8 cellular contexts compared by ENCODE assay signal in genomic region chr12:107091989-107092641, GRCh38. TPM values are rescaled to one million over a fixed set of nuclear protein-coding genes. Genes with fewer than 3 reads are reported as not detected.
DNase-seq lines count a peak whose midpoint lies in the region; ATAC-seq and TF ChIP-seq lines count a peak whose summit lies in the region.

No MANE protein-coding gene starts in this region.

- peaks cover 6% of the 10 kb centered on the region; the same call in 1 of the 2 replicates for H3K4me1 ChIP-seq in HEK293 (ENCODE audit: control insufficient read depth, insufficient read depth, low read length)

- no peak overlapping the region for H3K4me3 Mint-ChIP-seq in activated CD4-positive, alpha-beta T cell treated with anti-CD3 and anti-CD28 coated beads, Interleukin-2, amount 10 ng/mL, durations not matched to agents 7 days and 5 days
- H3K4me3 Mint-ChIP-seq in neural crest cell = no peak overlapping the region

- no peak for ATAC-seq in GM21390 (IDR thresholded peaks at IDR 0.05; ENCODE audit: unreplicated experiment)
- no peak for ATAC-seq in HG02759 (IDR thresholded peaks at IDR 0.05; ENCODE audit: unreplicated experiment)

- no peaks in the 10 kb centered on the region for H3K27me3 Mint-ChIP-seq in activated CD4-positive, alpha-beta T cell treated with anti-CD3 and anti-CD28 coated beads, Interleukin-2, amount 10 ng/mL, durations not matched to agents 7 days and 5 days
- no peaks in the 10 kb centered on the region for H3K27me3 Mint-ChIP-seq in neural crest cell (ENCODE audit: low read depth)

- H3K27ac ChIP-seq in HEK293 (ENCODE audit: extremely low read depth, low read depth, low read length) = peak overlapping the region; percentile 44; the same call in 1 of the 2 replicates

- TF ChIP-seq CTCF in HEK293 (tag by site-specific recombination; IDR thresholded peaks at IDR 0.05) (peak; percentile 80), foreskin fibroblast (IDR thresholded peaks at IDR 0.05; ENCODE audit: low read depth, low read length) (peak; percentile 92), neural crest cell (conservative IDR thresholded peaks at IDR 0.05) (peak; percentile 88)

- no peaks in the 10 kb centered on the region for H3K36me3 ChIP-seq in HEK293 (ENCODE audit: control insufficient read depth in 2 of 2, insufficient read depth in 1 of 2, low read length in 2 of 2)

- H3K36me3 Mint-ChIP-seq in activated CD4-positive, alpha-beta T cell treated with anti-CD3 and anti-CD28 coated beads, Interleukin-2, amount 10 ng/mL, durations not matched to agents 7 days and 5 days (ENCODE audit: low read depth) = peaks cover 2% of the 10 kb centered on the region
- H3K36me3 Mint-ChIP-seq in neural crest cell (ENCODE audit: low read depth) = no peaks in the 10 kb centered on the region

- H3K9me3 ChIP-seq in HEK293 (ENCODE audit: control insufficient read depth, insufficient read depth, low read depth, low read length) = no peaks in the 10 kb centered on the region

- peak; percentile 37 for DNase-seq in COLO668 (lab: John Stamatoyannopoulos, UW; ENCODE audit: unreplicated experiment)
- DNase-seq in NCI-H345 treated with DMSO at 0.1 percent for 48 hours (lab: John Stamatoyannopoulos, UW; ENCODE audit: unreplicated experiment) = peak; percentile 60
- DNase-seq in activated CD4-positive, alpha-beta T cell treated with anti-CD3 and anti-CD28 coated beads, Interleukin-2, amount 10 ng/mL, durations not matched to agents 7 days and 5 days = peak; percentile 54
- DNase-seq in foreskin fibroblast = peak; percentile 85 to 92
- peak; percentile 34 for DNase-seq in neural crest cell (ENCODE audit: low read depth, low spot score)

- peaks cover 14% of the 10 kb centered on the region for H3K4me1 Mint-ChIP-seq in activated CD4-positive, alpha-beta T cell treated with anti-CD3 and anti-CD28 coated beads, Interleukin-2, amount 10 ng/mL, durations not matched to agents 7 days and 5 days
- H3K4me1 Mint-ChIP-seq in neural crest cell = peaks cover 8% of the 10 kb centered on the region

- peaks cover 6% of the 10 kb centered on the region for H3K9me3 Mint-ChIP-seq in activated CD4-positive, alpha-beta T cell treated with anti-CD3 and anti-CD28 coated beads, Interleukin-2, amount 10 ng/mL, durations not matched to agents 7 days and 5 days
- peaks cover 5% of the 10 kb centered on the region for H3K9me3 Mint-ChIP-seq in neural crest cell

- POLR2A ChIA-PET in HEK293 (lab: Yijun Ruan, JAX) = interaction anchor here (1.2 to 3.1 kb wide), 2 partner anchors 105 to 136 kb away, joined by 7 to 22 read pairs; partner anchors contain the start of genes MTERF2 and TMEM263
- POLR2A ChIA-PET in activated CD4-positive, alpha-beta T cell treated with anti-CD3 and anti-CD28 coated beads, Interleukin-2, amount 10 ng/mL, durations not matched to agents 7 days and 5 days (lab: Charles Lee) = interaction anchor here (0.5 kb wide), 1 partner anchor 20 kb away, joined by 3 read pairs; no protein-coding TSS in a partner anchor

- CTCF ChIA-PET in HEK293 (lab: Yijun Ruan, JAX) = interaction anchor here (0.7 to 6.1 kb wide), 15 partner anchors 9 to 517 kb away, joined by 3 to 42 read pairs (median 4); partner anchors contain the start of gene MTERF2
- CTCF ChIA-PET in activated CD4-positive, alpha-beta T cell treated with anti-CD3 and anti-CD28 coated beads, Interleukin-2, amount 10 ng/mL, durations not matched to agents 7 days and 5 days (lab: Charles Lee) = interaction anchor here (0.5 to 1.4 kb wide), 4 partner anchors 13 to 708 kb away, joined by 4 to 7 read pairs (median 4); no protein-coding TSS in a partner anchor

- H3K27ac Mint-ChIP-seq in activated CD4-positive, alpha-beta T cell treated with anti-CD3 and anti-CD28 coated beads, Interleukin-2, amount 10 ng/mL, durations not matched to agents 7 days and 5 days = no peak overlapping the region
- H3K27ac Mint-ChIP-seq in neural crest cell (ENCODE audit: unreplicated experiment) = no peak overlapping the region

- peak overlapping the region; percentile 89 for H3K4me3 ChIP-seq in HEK293 (ENCODE audit: low read depth, low read length)
- H3K4me3 ChIP-seq in foreskin fibroblast (ENCODE audit: low read depth in 1 of 2, low read length in 2 of 2) = peak overlapping the region; percentile 88 to 91

TF ChIP-seq in HEK293, 187 proteins besides CTCF, POLR2A, EP300 and RAD21 (continues in another document):
- TF ChIP-seq KLF17 (tag by site-specific recombination; IDR thresholded peaks at IDR 0.05) (no peak), ZNF654 (tag by site-specific recombination; IDR thresholded peaks at IDR 0.05; ENCODE audit: low read depth) (peak; percentile 46; the same call in 1 of the 2 replicates), KLF16 (tag by site-specific recombination; IDR thresholded peaks at IDR 0.05) (no peak), ZNF184 (tag by site-specific recombination; IDR thresholded peaks at IDR 0.05) (0 out of 2 replicates have a peak, but pooled peaks have one; percentile 32), ZNF600 (tag by site-specific recombination; IDR thresholded peaks at IDR 0.05) (peak; percentile 53; the same call in 1 of the 2 replicates), ZNF692 (tag by site-specific recombination; IDR thresholded peaks at IDR 0.05) (peak; percentile 6; the same call in 1 of the 2 replicates), GLI4 (tag by site-specific recombination; IDR thresholded peaks at IDR 0.05) (no peak), SCRT1 (tag by site-specific recombination; IDR thresholded peaks at IDR 0.05; ENCODE audit: borderline replicate concordance) (no peak), HOXD13 (CRISPR knock-in tag; IDR thresholded peaks at IDR 0.05; ENCODE audit: borderline replicate concordance) (no peak), ZNF2 (tag by site-specific recombination; IDR thresholded peaks at IDR 0.05) (peak; percentile 85; the same call in 1 of the 2 replicates), IKZF3 (tag by site-specific recombination; IDR thresholded peaks at IDR 0.05) (peak; percentile 90), ZBTB48 (tag by site-specific recombination; IDR thresholded peaks at IDR 0.05) (peak; percentile 79), SP7 (tag by site-specific recombination; IDR thresholded peaks at IDR 0.05) (peak; percentile 14; the same call in 1 of the 2 replicates), BCL6B (tag by site-specific recombination; IDR thresholded peaks at IDR 0.05) (peak; percentile 100), PBX3 (CRISPR knock-in tag; IDR thresholded peaks at IDR 0.05) (no peak), TRIM28 (IDR thresholded peaks at IDR 0.05; ENCODE audit: borderline replicate concordance, low read length) (peak; percentile 90), ZNF530 (tag by site-specific recombination; IDR thresholded peaks at IDR 0.05; ENCODE audit: low read depth) (no peak), ZBTB26 (tag by site-specific recombination; optimal IDR thresholded peaks at IDR 0.05) (no peak)

RNA-seq across cellular contexts. Expression of gene CRY1, which starts 1.2 kb away (rescaled TPM):
- total RNA-seq in activated CD4-positive, alpha-beta T cell treated with anti-CD3 and anti-CD28 coated beads, Interleukin-2, amount 10 ng/mL, durations not matched to agents 7 days and 5 days = 10 to 100 TPM; 12.2 to 12.9 TPM
- total RNA-seq in neural crest cell = 24.8 and 25.4 TPM in 2 replicates

Comparison
In these comparisons a context has a peak if more than half of its experiments do, and no peak if none do; other contexts are left out.
1. DNase-seq: peak in every context shown above with its lines; median percentile 88 in foreskin fibroblast; 60 in NCI-H345 treated with DMSO at 0.1 percent for 48 hours; 54 in activated CD4-positive, alpha-beta T cell treated with anti-CD3 and anti-CD28 coated beads, Interleukin-2, amount 10 ng/mL, durations not matched to agents 7 days and 5 days; 37 in COLO668; 34 in neural crest cell.